ENCODE assay signal across 1 cellular context in the genomic region with DNA sequence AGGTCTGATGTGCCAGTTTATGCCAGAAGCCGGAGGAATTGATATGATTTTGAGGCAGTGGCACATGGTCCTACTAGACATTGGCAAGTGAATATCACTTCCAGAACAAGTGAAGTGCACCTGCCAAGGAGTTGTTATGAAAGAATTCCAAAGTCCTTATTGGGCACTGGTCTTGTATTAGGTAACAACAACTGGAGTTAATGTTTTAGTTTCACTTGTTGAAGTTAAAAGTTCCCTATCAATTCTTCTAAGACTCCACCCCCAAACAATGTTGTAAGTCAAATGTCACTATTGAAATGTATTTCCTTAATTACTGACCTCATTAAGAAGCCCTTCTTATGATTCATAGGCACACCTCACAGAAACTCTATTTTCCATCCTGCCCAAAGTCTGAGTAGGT.
A peak's percentile ranks its signal among the peaks of the same experiment; 100 is the strongest.
TF ChIP-seq lines count a peak whose summit lies in the region.

No MANE protein-coding gene starts in this region.

TF ChIP-seq in liver, 16 proteins besides CTCF, POLR2A, EP300 and RAD21 (continued from another document):
- TF ChIP-seq, protein P1, sequence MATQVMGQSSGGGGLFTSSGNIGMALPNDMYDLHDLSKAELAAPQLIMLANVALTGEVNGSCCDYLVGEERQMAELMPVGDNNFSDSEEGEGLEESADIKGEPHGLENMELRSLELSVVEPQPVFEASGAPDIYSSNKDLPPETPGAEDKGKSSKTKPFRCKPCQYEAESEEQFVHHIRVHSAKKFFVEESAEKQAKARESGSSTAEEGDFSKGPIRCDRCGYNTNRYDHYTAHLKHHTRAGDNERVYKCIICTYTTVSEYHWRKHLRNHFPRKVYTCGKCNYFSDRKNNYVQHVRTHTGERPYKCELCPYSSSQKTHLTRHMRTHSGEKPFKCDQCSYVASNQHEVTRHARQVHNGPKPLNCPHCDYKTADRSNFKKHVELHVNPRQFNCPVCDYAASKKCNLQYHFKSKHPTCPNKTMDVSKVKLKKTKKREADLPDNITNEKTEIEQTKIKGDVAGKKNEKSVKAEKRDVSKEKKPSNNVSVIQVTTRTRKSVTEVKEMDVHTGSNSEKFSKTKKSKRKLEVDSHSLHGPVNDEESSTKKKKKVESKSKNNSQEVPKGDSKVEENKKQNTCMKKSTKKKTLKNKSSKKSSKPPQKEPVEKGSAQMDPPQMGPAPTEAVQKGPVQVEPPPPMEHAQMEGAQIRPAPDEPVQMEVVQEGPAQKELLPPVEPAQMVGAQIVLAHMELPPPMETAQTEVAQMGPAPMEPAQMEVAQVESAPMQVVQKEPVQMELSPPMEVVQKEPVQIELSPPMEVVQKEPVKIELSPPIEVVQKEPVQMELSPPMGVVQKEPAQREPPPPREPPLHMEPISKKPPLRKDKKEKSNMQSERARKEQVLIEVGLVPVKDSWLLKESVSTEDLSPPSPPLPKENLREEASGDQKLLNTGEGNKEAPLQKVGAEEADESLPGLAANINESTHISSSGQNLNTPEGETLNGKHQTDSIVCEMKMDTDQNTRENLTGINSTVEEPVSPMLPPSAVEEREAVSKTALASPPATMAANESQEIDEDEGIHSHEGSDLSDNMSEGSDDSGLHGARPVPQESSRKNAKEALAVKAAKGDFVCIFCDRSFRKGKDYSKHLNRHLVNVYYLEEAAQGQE (IDR thresholded peaks at IDR 0.05): no peak
- TF ChIP-seq FOXA1 (IDR thresholded peaks at IDR 0.05): no peak
- no peak for TF ChIP-seq NR2F2 (IDR thresholded peaks at IDR 0.05)
- peak; percentile 93 to 94 for TF ChIP-seq HNF4A (conservative IDR thresholded peaks at IDR 0.05)
- peak; percentile 71 for TF ChIP-seq HNF4G (IDR thresholded peaks at IDR 0.05)
- TF ChIP-seq, protein P2, sequence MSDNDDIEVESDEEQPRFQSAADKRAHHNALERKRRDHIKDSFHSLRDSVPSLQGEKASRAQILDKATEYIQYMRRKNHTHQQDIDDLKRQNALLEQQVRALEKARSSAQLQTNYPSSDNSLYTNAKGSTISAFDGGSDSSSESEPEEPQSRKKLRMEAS (IDR thresholded peaks at IDR 0.05): peak; percentile 46
- no peak for TF ChIP-seq TAF1 (conservative IDR thresholded peaks at IDR 0.05)
- TF ChIP-seq RXRA (IDR thresholded peaks at IDR 0.05): peak; percentile 57 to 71
- TF ChIP-seq JUND (IDR thresholded peaks at IDR 0.05): peak; percentile 32 to 45
- TF ChIP-seq, protein P3, sequence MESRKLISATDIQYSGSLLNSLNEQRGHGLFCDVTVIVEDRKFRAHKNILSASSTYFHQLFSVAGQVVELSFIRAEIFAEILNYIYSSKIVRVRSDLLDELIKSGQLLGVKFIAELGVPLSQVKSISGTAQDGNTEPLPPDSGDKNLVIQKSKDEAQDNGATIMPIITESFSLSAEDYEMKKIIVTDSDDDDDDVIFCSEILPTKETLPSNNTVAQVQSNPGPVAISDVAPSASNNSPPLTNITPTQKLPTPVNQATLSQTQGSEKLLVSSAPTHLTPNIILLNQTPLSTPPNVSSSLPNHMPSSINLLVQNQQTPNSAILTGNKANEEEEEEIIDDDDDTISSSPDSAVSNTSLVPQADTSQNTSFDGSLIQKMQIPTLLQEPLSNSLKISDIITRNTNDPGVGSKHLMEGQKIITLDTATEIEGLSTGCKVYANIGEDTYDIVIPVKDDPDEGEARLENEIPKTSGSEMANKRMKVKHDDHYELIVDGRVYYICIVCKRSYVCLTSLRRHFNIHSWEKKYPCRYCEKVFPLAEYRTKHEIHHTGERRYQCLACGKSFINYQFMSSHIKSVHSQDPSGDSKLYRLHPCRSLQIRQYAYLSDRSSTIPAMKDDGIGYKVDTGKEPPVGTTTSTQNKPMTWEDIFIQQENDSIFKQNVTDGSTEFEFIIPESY (IDR thresholded peaks at IDR 0.05): peak; percentile 50
